Comparison of ENCODE assay signal across 8 cellular contexts in the genomic region with DNA sequence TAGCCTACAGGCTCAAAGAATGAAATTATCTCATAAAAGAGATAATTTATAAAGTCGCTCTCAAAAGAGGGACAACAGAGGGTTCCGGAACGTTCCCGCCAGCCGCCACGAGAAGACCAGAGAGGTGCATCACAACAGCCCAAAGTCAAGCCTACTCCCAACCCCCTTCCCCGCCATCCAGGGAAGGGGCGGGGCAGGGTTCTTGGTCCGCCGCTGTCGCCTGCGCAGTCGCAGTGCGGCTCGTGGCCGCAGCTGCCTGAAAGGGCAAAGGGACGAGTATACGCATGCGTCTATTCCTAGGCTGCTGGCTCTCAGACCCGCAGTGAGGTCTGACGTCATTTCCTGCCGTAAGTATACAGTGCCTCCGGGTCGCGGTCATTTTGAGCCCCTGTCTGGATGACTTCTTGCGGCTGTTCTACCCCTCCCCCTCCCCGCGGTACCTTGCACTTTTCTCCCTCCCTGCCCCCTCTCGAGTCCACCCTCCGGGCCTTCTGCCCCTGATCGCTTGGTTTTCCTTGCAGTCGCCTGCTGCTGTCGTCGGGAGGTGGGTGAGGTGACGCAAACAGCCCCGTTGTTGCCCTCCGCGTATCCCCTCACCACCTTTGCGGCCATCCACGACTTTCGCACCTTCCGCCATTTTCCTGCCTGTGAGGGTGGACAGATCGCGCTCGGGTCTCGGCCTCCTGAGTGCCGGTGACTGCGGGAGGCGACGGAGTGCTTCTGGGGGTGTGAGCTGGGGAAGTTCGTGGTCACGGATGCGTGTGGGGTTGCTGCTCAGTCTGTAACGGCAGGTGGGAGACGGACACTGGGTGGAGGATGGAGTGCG. TPM values are rescaled to one million over a fixed set of nuclear protein-coding genes. Genes with fewer than 3 reads are reported as not detected.
DNase-seq lines count a peak whose midpoint lies in the region; ATAC-seq and TF ChIP-seq lines count a peak whose summit lies in the region.

A gene with protein sequence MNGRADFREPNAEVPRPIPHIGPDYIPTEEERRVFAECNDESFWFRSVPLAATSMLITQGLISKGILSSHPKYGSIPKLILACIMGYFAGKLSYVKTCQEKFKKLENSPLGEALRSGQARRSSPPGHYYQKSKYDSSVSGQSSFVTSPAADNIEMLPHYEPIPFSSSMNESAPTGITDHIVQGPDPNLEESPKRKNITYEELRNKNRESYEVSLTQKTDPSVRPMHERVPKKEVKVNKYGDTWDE (plus strand): TSS at position 383 of the 826 bp plus-strand sequence. CDS start 1,537 bp downstream, outside the sequence.

- peaks cover 4% of the 10 kb centered on the region; the same call in 1 of the 2 replicates for H3K9me1 ChIP-seq in IMR-90 (ENCODE audit: insufficient read depth, low read length)

- TF ChIP-seq CTCF in IMR-90 (conservative IDR thresholded peaks at IDR 0.05; ENCODE audit: low read depth, low read length) = no peak

- peaks cover 6 to 29% of the 10 kb centered on the region in 2 experiments; a peak in 3 of 4 replicates for H3K79me1 ChIP-seq in IMR-90 (ENCODE audit: low read depth in 1 of 2, low read length in 2 of 2)

- in situ Hi-C loops in IMR-90 (cut with MboI; ENCODE audit: low sequenced_read_pairs) = loop anchor here (25.0 kb wide), 2 partner anchors 94 to 244 kb away; no protein-coding TSS in a partner anchor

- peak within 1 kb of the TSS; percentile 98 for H3K14ac ChIP-seq in IMR-90 (replicated peaks; ENCODE audit: low read depth, low read length)

- H3K4me1 ChIP-seq in IMR-90 (ENCODE audit: control insufficient read depth, insufficient read depth, low read length) = no peaks in the 10 kb centered on the region

- H3K18ac ChIP-seq in IMR-90 (ENCODE audit: low read depth, low read length) = peak within 1 kb of the TSS; percentile 83

- H3K27me3 ChIP-seq in IMR-90 (ENCODE audit: control insufficient read depth, insufficient read depth, low read length) = no peaks in the 10 kb centered on the region

- H3K23ac ChIP-seq in IMR-90 (ENCODE audit: low read depth, low read length) = peak within 1 kb of the TSS; percentile 94

- H3K9me3 ChIP-seq in IMR-90 (ENCODE audit: control insufficient read depth, insufficient read depth, low read length) = no peaks in the 10 kb centered on the region

- H2BK15ac ChIP-seq in IMR-90 (ENCODE audit: low read depth, low read length) = peak within 1 kb of the TSS; percentile 46; the same call in 2 of the 3 replicates

- POLR2A ChIA-PET in IMR-90 (lab: Charles Lee; ENCODE audit: unreplicated experiment) = no interaction called here

- peak within 1 kb of the TSS; percentile 96 to 100 for H4K8ac ChIP-seq in IMR-90 (ENCODE audit: low read depth in 2 of 2, low read length in 2 of 2)

- H2BK5ac ChIP-seq in IMR-90 (ENCODE audit: low read depth, low read length, poor library complexity, severe bottlenecking) = peak within 1 kb of the TSS; percentile 93

- WGBS in IMR-90 (ENCODE audit: extremely low coverage in 2 of 2, insufficient read length in 1 of 2), 2 experiments = 0% methylated on average over 26 of the region's 56 CpGs; no CpG with 5 or more reads in 1 of the 2 experiments

- peak within 1 kb of the TSS; percentile 99 for H3K9ac ChIP-seq in IMR-90 (ENCODE audit: low read depth, low read length)

- intact Hi-C loops in IMR-90 (cut with micrococcal nuclease) = loop anchor here (1.0 to 5.0 kb wide), 3 partner anchors 51 to 259 kb away; a partner anchor contains a TSS

- H3K4ac ChIP-seq in IMR-90 (ENCODE audit: low read depth, low read length) = peak within 1 kb of the TSS; percentile 99

- peak within 1 kb of the TSS; percentile 98 for H2AFZ ChIP-seq in IMR-90 (replicated peaks; ENCODE audit: low read length, poor library complexity)

- H3K36me3 ChIP-seq in IMR-90 (ENCODE audit: control insufficient read depth, insufficient read depth, low read length) = peaks cover 17% of the 10 kb centered on the region

- TF ChIP-seq POLR2A in IMR-90 (IDR thresholded peaks at IDR 0.05; ENCODE audit: low read depth, low read length) = peak; percentile 71

- H3K4me3 ChIP-seq in IMR-90 (ENCODE audit: insufficient read depth, low read depth, low read length) = peak within 1 kb of the TSS; percentile 76

- H4K20me1 ChIP-seq in IMR-90 (ENCODE audit: insufficient read depth, low read length) = no peaks in the 10 kb centered on the region

- peak within 1 kb of the TSS; percentile 98 for H4K91ac ChIP-seq in IMR-90 (ENCODE audit: insufficient read depth, low read depth, low read length)

- no TSS peak for BruUV-seq in IMR-90 (replicated peaks; lab: Mats Ljungman, UMichigan)

- TF ChIP-seq RAD21 in IMR-90 (IDR thresholded peaks at IDR 0.05; ENCODE audit: low read length) = no peak

- peak within 1 kb of the TSS; percentile 88 for H3K4me2 ChIP-seq in IMR-90 (ENCODE audit: low read depth, low read length)

- CTCF ChIA-PET in IMR-90 (lab: Yijun Ruan, JAX) = no interaction called here

- peak; percentile 98 for DNase-seq in DMS 273 (lab: John Stamatoyannopoulos, UW; ENCODE audit: unreplicated experiment)
- DNase-seq in IMR-90 = peak; percentile 100
- DNase-seq in OCI-M1 (lab: John Stamatoyannopoulos, UW) = peak; percentile 99
- peak; percentile 92 for DNase-seq in activated T-cell treated with anti-CD3 and anti-CD28 coated beads for 24 hours (ENCODE audit: low read depth)
- peak; percentile 96 for DNase-seq in epidermal melanocyte (ENCODE audit: insufficient read length, low spot score)
- DNase-seq in middle frontal gyrus (ENCODE audit: extremely low spot score, low spot score) = peak; percentile 98
- peak; percentile 85 to 86 for DNase-seq in stimulated activated CD8-positive, alpha-beta memory T cell treated with anti-CD3 and anti-CD28 coated beads, Interleukin-2, amount 100 ng/mL, for 48 hours (ENCODE audit: low read depth in 2 of 2)

- dilution Hi-C loops in IMR-90 (cut with HindIII; ENCODE audit: low sequenced_read_pairs, unreplicated experiment) = no loop called here

- peak within 1 kb of the TSS; percentile 94 for H2AK9ac ChIP-seq in IMR-90 (replicated peaks; ENCODE audit: low read depth, low read length, poor library complexity)

- peak within 1 kb of the TSS; percentile 89 for H2AK5ac ChIP-seq in IMR-90 (ENCODE audit: low read depth, low read length)

- H4K5ac ChIP-seq in IMR-90 (ENCODE audit: low read depth, low read length) = peak within 1 kb of the TSS; percentile 90

- peak within 1 kb of the TSS; percentile 98 for H3K27ac ChIP-seq in IMR-90 (ENCODE audit: insufficient read depth, low read length)

- H2BK20ac ChIP-seq in IMR-90 (ENCODE audit: low read depth, low read length) = no peak within 1 kb of the TSS

- ATAC-seq in GM21528 (IDR thresholded peaks at IDR 0.05; ENCODE audit: low FRiP score, unreplicated experiment) = peak; percentile 99
- ATAC-seq in IMR-90 (ENCODE audit: low read depth) = peak; percentile 98

- peak within 1 kb of the TSS; percentile 88 for H2BK120ac ChIP-seq in IMR-90 (ENCODE audit: low read depth, low read length)

- H3K56ac ChIP-seq in IMR-90 (ENCODE audit: extremely low read depth, insufficient read depth, low read length) = peak within 1 kb of the TSS; percentile 92

TF ChIP-seq in IMR-90, 13 proteins besides CTCF, POLR2A, EP300 and RAD21:
- TF ChIP-seq, protein P1, sequence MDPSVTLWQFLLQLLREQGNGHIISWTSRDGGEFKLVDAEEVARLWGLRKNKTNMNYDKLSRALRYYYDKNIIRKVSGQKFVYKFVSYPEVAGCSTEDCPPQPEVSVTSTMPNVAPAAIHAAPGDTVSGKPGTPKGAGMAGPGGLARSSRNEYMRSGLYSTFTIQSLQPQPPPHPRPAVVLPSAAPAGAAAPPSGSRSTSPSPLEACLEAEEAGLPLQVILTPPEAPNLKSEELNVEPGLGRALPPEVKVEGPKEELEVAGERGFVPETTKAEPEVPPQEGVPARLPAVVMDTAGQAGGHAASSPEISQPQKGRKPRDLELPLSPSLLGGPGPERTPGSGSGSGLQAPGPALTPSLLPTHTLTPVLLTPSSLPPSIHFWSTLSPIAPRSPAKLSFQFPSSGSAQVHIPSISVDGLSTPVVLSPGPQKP (IDR thresholded peaks at IDR 0.05; ENCODE audit: borderline replicate concordance, low read depth, low read length) = no peak
- TF ChIP-seq MAZ (IDR thresholded peaks at IDR 0.05; ENCODE audit: borderline replicate concordance, low read depth, low read length) (peak; percentile 72; the same call in 1 of the 2 replicates), NFE2L2 (IDR thresholded peaks at IDR 0.05; ENCODE audit: low read depth, low read length) (no peak), RCOR1 (IDR thresholded peaks at IDR 0.05; ENCODE audit: insufficient replicate concordance, low read length) (no peak), CHD1 (IDR thresholded peaks at IDR 0.05; ENCODE audit: low read depth, low read length) (0 out of 2 replicates have a peak, but pooled peaks have one; percentile 45), BHLHE40 (IDR thresholded peaks at IDR 0.05; ENCODE audit: low read depth, low read length) (no peak; the same call in 1 of the 2 replicates), RFX5 (IDR thresholded peaks at IDR 0.05; ENCODE audit: low read depth, low read length) (no peak), CEBPB (IDR thresholded peaks at IDR 0.05; ENCODE audit: low read depth, low read length) (no peak; the same call in 1 of the 2 replicates), FOS (IDR thresholded peaks at IDR 0.05; ENCODE audit: low read depth, low read length) (no peak)
- TF ChIP-seq, protein P2, sequence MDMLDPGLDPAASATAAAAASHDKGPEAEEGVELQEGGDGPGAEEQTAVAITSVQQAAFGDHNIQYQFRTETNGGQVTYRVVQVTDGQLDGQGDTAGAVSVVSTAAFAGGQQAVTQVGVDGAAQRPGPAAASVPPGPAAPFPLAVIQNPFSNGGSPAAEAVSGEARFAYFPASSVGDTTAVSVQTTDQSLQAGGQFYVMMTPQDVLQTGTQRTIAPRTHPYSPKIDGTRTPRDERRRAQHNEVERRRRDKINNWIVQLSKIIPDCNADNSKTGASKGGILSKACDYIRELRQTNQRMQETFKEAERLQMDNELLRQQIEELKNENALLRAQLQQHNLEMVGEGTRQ (IDR thresholded peaks at IDR 0.05; ENCODE audit: low read depth, low read length) = peak; percentile 64

RNA-seq across cellular contexts. Expression of the gene that starts here (rescaled TPM):
- 86.9 and 106 TPM in 2 replicates for total RNA-seq in IMR-90 (2012; rRNA removed)
- polyA plus RNA-seq in IMR-90 (2012; rRNA removed) = 84.3 and 112 TPM in 2 replicates
- 71.7 and 77.1 TPM in 2 replicates for polyA plus RNA-seq in IMR-90 (2012; cell fraction: cytosol; rRNA removed)
- 24.6 and 64.2 TPM in 2 replicates for polyA plus RNA-seq in IMR-90 (2012; cell fraction: nucleus; rRNA removed; ENCODE audit: low replicate concordance)

Comparison
In these comparisons a context has a peak if more than half of its experiments do, and no peak if none do; other contexts are left out.
1. Peak in every context shown above with its lines: DNase-seq, ATAC-seq, H3K4me3 ChIP-seq and H3K27ac ChIP-seq.